Comparison of ENCODE assay signal across 25 cellular contexts in the genomic region with DNA sequence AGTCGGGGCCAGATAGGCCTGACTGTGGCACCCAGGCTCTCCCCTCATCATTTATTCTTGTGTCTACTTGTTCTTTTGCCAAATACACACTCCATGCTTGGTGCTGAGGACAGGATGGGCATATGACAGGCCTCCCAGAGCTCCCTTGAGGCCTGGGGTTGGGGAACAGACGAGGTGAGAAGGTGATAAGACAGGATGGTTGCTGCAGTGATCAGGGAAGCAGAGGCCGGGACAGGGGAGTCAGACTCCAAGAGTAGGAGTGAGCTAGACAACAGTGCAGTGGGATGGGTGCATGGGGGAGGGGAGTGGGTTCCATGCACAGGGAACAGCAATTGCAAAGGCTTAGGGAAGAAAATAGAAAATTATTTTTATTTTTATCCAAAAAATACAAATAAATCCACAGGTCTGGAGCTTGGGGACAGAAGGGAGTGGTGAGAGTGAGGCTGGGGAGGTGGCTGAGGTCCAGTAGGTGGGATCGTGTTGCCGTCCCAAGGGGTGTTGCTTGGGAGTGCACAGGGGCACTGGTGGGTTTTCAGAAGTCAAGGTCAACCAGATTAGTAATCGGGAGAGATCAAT. TPM values are rescaled to one million over a fixed set of nuclear protein-coding genes. Genes with fewer than 3 reads are reported as not detected.
DNase-seq lines count a peak whose midpoint lies in the region; ATAC-seq, FAIRE-seq and TF ChIP-seq lines count a peak whose summit lies in the region.
"Had no signal": no experiment of that assay in that cellular context is flagged by ENCODE, and none has a peak within 500 bp of the region (broad histone marks: within the 10 kb centered on the region; RNA-seq: fewer than 3 reads in every experiment).

No MANE protein-coding gene starts in this region.

- no peaks in the 10 kb centered on the region for H3K36me3 ChIP-seq in H1 (ENCODE audit: control insufficient read depth in 2 of 4, insufficient read depth in 4 of 4, low read length in 3 of 4)
- no peaks in the 10 kb centered on the region for H3K36me3 ChIP-seq in mucosa of descending colon (ENCODE audit: low read depth)
- H3K36me3 ChIP-seq in stomach: no peaks in the 10 kb centered on the region
- H3K36me3 ChIP-seq: thoracic aorta had no signal

- H3K79me1 ChIP-seq in H9 (ENCODE audit: insufficient read depth, low read depth, low read length, poor library complexity, severe bottlenecking): no peaks in the 10 kb centered on the region
- no peaks in the 10 kb centered on the region for H3K79me1 ChIP-seq in H1 (ENCODE audit: low read depth, low read length)

- no peak overlapping the region for H3K14ac ChIP-seq in H9 (ENCODE audit: insufficient read depth, low read length)
- no peak overlapping the region for H3K14ac ChIP-seq in H1 (ENCODE audit: insufficient read length)

- intact Hi-C loops in mucosa of descending colon (cut with DNase I, micrococcal nuclease) (no loop called here), stomach (cut with DNase I; ENCODE audit: low total_unique reads) (no loop called here)

- POLR2A ChIA-PET in H1 (lab: Charles Lee; ENCODE audit: partially characterized antibody): no interaction called here

- no peak overlapping the region for H4K5ac ChIP-seq in H9 (ENCODE audit: insufficient read length, low read depth, low read length)
- H4K5ac ChIP-seq in H1 (ENCODE audit: insufficient read length, low read depth, low read length): no peak overlapping the region

- H3K4me3 ChIP-seq in H1 (ENCODE audit: extremely low read depth in 1 of 4, insufficient read depth in 2 of 4, low read depth in 3 of 4, low read length in 4 of 4): no peak overlapping the region
- H3K4me3 ChIP-seq in mucosa of descending colon: no peak overlapping the region
- H3K4me3 ChIP-seq in stomach: no peak overlapping the region
- H3K4me3 ChIP-seq: GM23248, smooth muscle cell, thoracic aorta had no signal

- H2AK5ac ChIP-seq in H9 (ENCODE audit: insufficient read length, low read length) (no peak overlapping the region), H1 (ENCODE audit: low read depth, low read length) (no peak overlapping the region)

- H2AFZ ChIP-seq in H9 (ENCODE audit: low read length) (no peak overlapping the region), H1 (ENCODE audit: low read length) (no peak overlapping the region)
- H2AFZ ChIP-seq: GM23248 had no signal

- no peak overlapping the region for H2BK15ac ChIP-seq in H9 (ENCODE audit: low read depth, low read length)
- H2BK15ac ChIP-seq in H1 (ENCODE audit: low read length): no peak overlapping the region

- H2BK20ac ChIP-seq in H9 (ENCODE audit: low read depth, low read length, poor library complexity, severe bottlenecking): no peak overlapping the region
- H2BK20ac ChIP-seq in H1 (ENCODE audit: low read length): no peak overlapping the region

- H3K36me3 Mint-ChIP-seq in H9 (ENCODE audit: insufficient read depth in 1 of 3, low read depth in 3 of 3): no peaks in the 10 kb centered on the region
- no peaks in the 10 kb centered on the region for H3K36me3 Mint-ChIP-seq in stimulated activated effector memory CD8-positive, alpha-beta T cell treated with anti-CD3 and anti-CD28 coated beads, Interleukin-12 subunit alpha, Interleukin-12 subunit beta, amount 100 ng/mL, for 72 hours
- H3K36me3 Mint-ChIP-seq: activated naive CD4-positive, alpha-beta T cell treated with anti-CD3 and anti-CD28 coated beads, Interleukin-2, amount 50 U/mL, for 72 hours; IgD-negative memory B cell; memory B cell had no signal

- H3K4me1 Mint-ChIP-seq in H9: 0 out of 4 replicates have a peak, but pooled peaks cover 0 to 5% of the 10 kb centered on the region in 2 experiments
- no peaks in the 10 kb centered on the region for H3K4me1 Mint-ChIP-seq in stimulated activated effector memory CD8-positive, alpha-beta T cell treated with anti-CD3 and anti-CD28 coated beads, Interleukin-12 subunit alpha, Interleukin-12 subunit beta, amount 100 ng/mL, for 72 hours
- H3K4me1 Mint-ChIP-seq: memory B cell had no signal

- no peak overlapping the region for H4K91ac ChIP-seq in H9 (ENCODE audit: insufficient read length, low read depth, low read length)
- H4K91ac ChIP-seq in H1 (replicated peaks; ENCODE audit: insufficient read length, low read length): no peak overlapping the region

- no peak overlapping the region for H2BK5ac ChIP-seq in H9 (ENCODE audit: insufficient read length, low read length)
- H2BK5ac ChIP-seq in H1 (ENCODE audit: low read depth, low read length): no peak overlapping the region

- WGBS in H9 (ENCODE audit: extremely low coverage, insufficient read length, low lambda C conversion rate): no CpG with 5 or more reads among the region's 6 CpGs
- 94% methylated on average over 6 of the region's 6 CpGs; no CpG with 5 or more reads in 1 of the 2 experiments for WGBS in H1 (ENCODE audit: extremely low coverage in 1 of 2, insufficient coverage in 1 of 2, insufficient read length in 1 of 2, insufficient replicate concordance in 2 of 2, low coverage in 1 of 2, low lambda C conversion rate in 2 of 2, missing lambda C conversion rate in 1 of 2), 2 experiments
- 33 to 55% (median 46%) methylated on average over 6 of the region's 6 CpGs for WGBS in stomach, 5 donors

- H3K9me3 ChIP-seq in H9 (ENCODE audit: control insufficient read depth, low read depth, low read length) (no peaks in the 10 kb centered on the region), H1 (ENCODE audit: insufficient read depth in 2 of 2, low read depth in 1 of 2, low read length in 1 of 2) (no peaks in the 10 kb centered on the region), mucosa of descending colon (no peaks in the 10 kb centered on the region), stomach (no peaks in the 10 kb centered on the region)
- H3K9me3 ChIP-seq: thoracic aorta had no signal

- H3K4ac ChIP-seq in H9 (ENCODE audit: low read depth, low read length) (no peak overlapping the region), H1 (replicated peaks; ENCODE audit: insufficient read length, low read depth, low read length) (no peak overlapping the region)

- DNase-seq in H9 (peak; percentile 13), H1 (ENCODE audit: low read depth in 1 of 2, low spot score in 2 of 2) (no peak), mucosa of descending colon (peak in 2 of 3 donors; percentile 52 to 53), stomach (no peak), NCI-H2227 treated with DMSO at 0.1 percent for 48 hours (lab: John Stamatoyannopoulos, UW) (no peak)
- DNase-seq in stimulated activated effector memory CD8-positive, alpha-beta T cell treated with anti-CD3 and anti-CD28 coated beads, Interleukin-12 subunit alpha, Interleukin-12 subunit beta, amount 100 ng/mL, for 72 hours (ENCODE audit: low spot score in 2 of 2): no peak
- DNase-seq: activated CD4-positive, alpha-beta T cell treated with anti-CD3 and anti-CD28 coated beads for 48 hours; effector memory CD4-positive, alpha-beta T cell; foreskin melanocyte; GM23248; NCI-H2081; NCI-H524; stimulated activated CD4-positive, alpha-beta T cell treated with anti-CD3 and anti-CD28 coated beads, Interleukin-2, amount 100 ng/mL, for 48 hours had no signal

- CTCF ChIA-PET in H1 (lab: Charles Lee; ENCODE audit: partially characterized antibody): interaction anchor here (0.7 to 10.3 kb wide), 33 partner anchors 9 to 731 kb away, joined by 3 to 144 read pairs (median 6); partner anchors contain the start of genes COL27A1 and KIF12

- H3K9ac ChIP-seq in H9 (ENCODE audit: extremely low read depth, insufficient read length, low read length) (no peak overlapping the region), H1 (replicated peaks in 1 of 4; ENCODE audit: extremely low read depth in 1 of 4, low read depth in 3 of 4, low read length in 3 of 4) (no peak overlapping the region)
- H3K9ac ChIP-seq: GM23248 had no signal

- no peaks in the 10 kb centered on the region for H3K23me2 ChIP-seq in H9 (ENCODE audit: insufficient read length, low read depth, low read length, poor library complexity, severe bottlenecking)
- H3K23me2 ChIP-seq in H1 (ENCODE audit: low read depth, low read length): no peaks in the 10 kb centered on the region

- H3K4me2 ChIP-seq in H9 (ENCODE audit: insufficient read depth, insufficient read length, low read length) (no peak overlapping the region), H1 (ENCODE audit: insufficient read depth in 1 of 2, low read depth in 2 of 2, low read length in 2 of 2) (no peak overlapping the region)
- H3K4me2 ChIP-seq: smooth muscle cell had no signal

- no peak overlapping the region for H3K4me3 Mint-ChIP-seq in H9
- no peak overlapping the region for H3K4me3 Mint-ChIP-seq in stimulated activated effector memory CD8-positive, alpha-beta T cell treated with anti-CD3 and anti-CD28 coated beads, Interleukin-12 subunit alpha, Interleukin-12 subunit beta, amount 100 ng/mL, for 72 hours
- H3K4me3 Mint-ChIP-seq: activated T-helper 1 cell treated with anti-CD3 and anti-CD28 coated beads, Interleukin-12 subunit alpha, Interleukin-12 subunit beta, Interleukin-2, Interleukin-4 antibody, amounts not matched to agents 30 ng/mL and 10 ng/mL and 1 ng/mL, durations not matched to agents 14 hours and 24 hours and 36 hours; memory B cell; neural crest cell; T-helper 1 cell treated with Interleukin-12 subunit alpha and Interleukin-12 subunit beta and Interleukin-4 antibody, amounts not matched to agents 30 μg/mL and 1 μg/mL, for 36 hours had no signal

- no peak for TF ChIP-seq RAD21 in H1 (IDR thresholded peaks at IDR 0.05 in 1 of 2, conservative IDR thresholded peaks at IDR 0.05 in 1 of 2; ENCODE audit: low read depth in 2 of 2, low read length in 2 of 2)

- H3K27me3 ChIP-seq in H9 (ENCODE audit: insufficient read depth, low read length): no peaks in the 10 kb centered on the region
- H3K27me3 ChIP-seq in H1 (replicated peaks in 1 of 4; ENCODE audit: control insufficient read depth in 3 of 4, extremely low read depth in 1 of 4, insufficient read depth in 3 of 4, low read length in 3 of 4): peaks cover 0 to 3% (median under 1%) of the 10 kb centered on the region in 4 experiments; a peak in 3 of 7 replicates
- peaks cover 0 to 7% (median 0%) of the 10 kb centered on the region in 3 donors for H3K27me3 ChIP-seq in stomach

- H3K27me3 Mint-ChIP-seq in H9 (ENCODE audit: low read depth): peaks cover 31% of the 10 kb centered on the region

- H2BK12ac ChIP-seq in H9 (ENCODE audit: insufficient read length, low read depth, low read length) (no peak overlapping the region), H1 (ENCODE audit: low read depth, low read length) (peak overlapping the region; percentile 69; the same call in 1 of the 2 replicates)

- H4K8ac ChIP-seq in H9 (replicated peaks; ENCODE audit: insufficient read length, low read depth, low read length) (no peak overlapping the region), H1 (ENCODE audit: extremely low read depth, insufficient read depth, low read length) (no peak overlapping the region)

- H3T11ph ChIP-seq in H9 (ENCODE audit: low read length): no peak overlapping the region

- H3K27ac ChIP-seq in H9 (ENCODE audit: insufficient read length, low read depth, low read length): no peak overlapping the region
- H3K27ac ChIP-seq in H1 (ENCODE audit: low read depth, low read length): no peak overlapping the region
- peak overlapping the region; percentile 70 to 80 (median 74) for H3K27ac ChIP-seq in stomach
- H3K27ac ChIP-seq: GM23248, thoracic aorta had no signal

- TF ChIP-seq POLR2A in H1 (IDR thresholded peaks at IDR 0.05; ENCODE audit: control extremely low read depth in 1 of 2, low read depth in 2 of 2, low read length in 2 of 2) (no peak), stomach (IDR thresholded peaks at IDR 0.05) (no peak)

- H4K20me1 ChIP-seq in H9 (ENCODE audit: control insufficient read depth, insufficient read depth, insufficient read length) (no peaks in the 10 kb centered on the region), H1 (replicated peaks in 1 of 2; ENCODE audit: control insufficient read depth in 1 of 2, insufficient read depth in 2 of 2, low read length in 2 of 2) (peaks cover 0 to 1% of the 10 kb centered on the region in 2 experiments)

- H3K27ac Mint-ChIP-seq in H9: no peak overlapping the region
- H3K27ac Mint-ChIP-seq in stimulated activated effector memory CD8-positive, alpha-beta T cell treated with anti-CD3 and anti-CD28 coated beads, Interleukin-12 subunit alpha, Interleukin-12 subunit beta, amount 100 ng/mL, for 72 hours: no peak overlapping the region
- H3K27ac Mint-ChIP-seq: activated T-helper 1 cell treated with anti-CD3 and anti-CD28 coated beads, Interleukin-12 subunit alpha, Interleukin-12 subunit beta, Interleukin-2, Interleukin-4 antibody, amounts not matched to agents 30 ng/mL and 10 ng/mL and 1 ng/mL, durations not matched to agents 14 hours and 24 hours and 36 hours; IgD-negative memory B cell; memory B cell; T-helper 1 cell treated with Interleukin-12 subunit alpha and Interleukin-12 subunit beta and Interleukin-4 antibody, amounts not matched to agents 30 μg/mL and 1 μg/mL, for 36 hours had no signal

- no peak for TF ChIP-seq EP300 in H1 (IDR thresholded peaks at IDR 0.05; ENCODE audit: borderline replicate concordance in 1 of 2, low read depth in 2 of 2, low read length in 2 of 2)
- TF ChIP-seq EP300 in stomach (IDR thresholded peaks at IDR 0.05): no peak

- ATAC-seq in mucosa of descending colon (peak; percentile 15), HG03439 (IDR thresholded peaks at IDR 0.05; ENCODE audit: unreplicated experiment) (no peak)
- ATAC-seq in stimulated activated effector memory CD8-positive, alpha-beta T cell treated with anti-CD3 and anti-CD28 coated beads, Interleukin-12 subunit alpha, Interleukin-12 subunit beta, amount 100 ng/mL, for 72 hours: no peak

- H3K4me1 ChIP-seq in H9 (ENCODE audit: insufficient read depth, low read length): no peaks in the 10 kb centered on the region
- H3K4me1 ChIP-seq in H1 (replicated peaks in 1 of 4; ENCODE audit: control insufficient read depth in 3 of 4, insufficient read depth in 4 of 4, low read length in 3 of 4): peaks cover 0 to 6% (median 3%) of the 10 kb centered on the region in 4 experiments; a peak in 4 of 7 replicates
- peaks cover 14% of the 10 kb centered on the region for H3K4me1 ChIP-seq in mucosa of descending colon (ENCODE audit: low read depth)
- peaks cover 39 to 60% (median 49%) of the 10 kb centered on the region in 4 donors for H3K4me1 ChIP-seq in stomach

- no peak overlapping the region for H3K56ac ChIP-seq in H9 (ENCODE audit: insufficient read length, low read depth, low read length)
- no peak overlapping the region for H3K56ac ChIP-seq in H1 (replicated peaks; ENCODE audit: insufficient read length, low read depth, low read length)

- TF ChIP-seq CTCF in H9 (conservative IDR thresholded peaks at IDR 0.05) (no peak), H1 (IDR thresholded peaks at IDR 0.05; ENCODE audit: control extremely low read depth in 1 of 3, insufficient read depth in 1 of 3, low read depth in 1 of 3, low read length in 3 of 3) (no peak), mucosa of descending colon (IDR thresholded peaks at IDR 0.05) (no peak), stomach (IDR thresholded peaks at IDR 0.05) (no peak)

- FAIRE-seq in H1 (lab: Jason Lieb, UNC): no peak
- FAIRE-seq: keratinocyte had no signal

- H3K79me2 ChIP-seq in H9 (ENCODE audit: insufficient read depth, low read length): no peaks in the 10 kb centered on the region
- H3K79me2 ChIP-seq in H1 (ENCODE audit: control insufficient read depth in 1 of 2, insufficient read depth in 2 of 2, low read length in 2 of 2): no peaks in the 10 kb centered on the region

- H2BK120ac ChIP-seq in H9 (ENCODE audit: low read depth, low read length, poor library complexity, severe bottlenecking) (no peak overlapping the region), H1 (replicated peaks; ENCODE audit: low read depth, low read length) (no peak overlapping the region)

- no peak overlapping the region for H3K18ac ChIP-seq in H9 (ENCODE audit: insufficient read length, low read depth, low read length)
- no peak overlapping the region for H3K18ac ChIP-seq in H1 (ENCODE audit: extremely low read depth, low read length)

- H3K9me3 Mint-ChIP-seq in H9: no peaks in the 10 kb centered on the region
- no peaks in the 10 kb centered on the region for H3K9me3 Mint-ChIP-seq in stimulated activated effector memory CD8-positive, alpha-beta T cell treated with anti-CD3 and anti-CD28 coated beads, Interleukin-12 subunit alpha, Interleukin-12 subunit beta, amount 100 ng/mL, for 72 hours
- H3K9me3 Mint-ChIP-seq: activated naive CD4-positive, alpha-beta T cell treated with anti-CD3 and anti-CD28 coated beads, Interleukin-2, amount 50 U/mL, for 72 hours; activated T-helper 1 cell treated with anti-CD3 and anti-CD28 coated beads, Interleukin-12 subunit alpha, Interleukin-12 subunit beta, Interleukin-2, Interleukin-4 antibody, amounts not matched to agents 30 ng/mL and 10 ng/mL and 1 ng/mL, durations not matched to agents 14 hours and 24 hours and 36 hours; IgD-negative memory B cell; memory B cell; neural crest cell; T-helper 1 cell treated with Interleukin-12 subunit alpha and Interleukin-12 subunit beta and Interleukin-4 antibody, amounts not matched to agents 30 μg/mL and 1 μg/mL, for 36 hours had no signal

- no peak overlapping the region for H3K23ac ChIP-seq in H9 (ENCODE audit: insufficient read length, low read depth, low read length)
- no peak overlapping the region for H3K23ac ChIP-seq in H1 (ENCODE audit: insufficient read length)

RNA-seq across cellular contexts. Expression of gene AMBP, which starts 3.4 kb away (rescaled TPM):
- 0.20 and 0.81 TPM in 2 replicates for total RNA-seq in H9 (2021)
- total RNA-seq in H1 (2021; fragmentation: NEBNext Ultra II Directional; extraction: Animal tissue kit (Norgen Biotek cat#: 25700)): 3.0 and 3.1 TPM in 2 replicates
- 4.0 and 4.9 TPM in 2 replicates for polyA plus RNA-seq in H1 (2011; rRNA removed)
- 6.0 TPM for polyA plus RNA-seq in H1 (2011; cell fraction: cytosol; rRNA removed)
- 6.0 TPM for polyA plus RNA-seq in H1 (2011; cell fraction: nucleus; rRNA removed)
- polyA plus RNA-seq in H1 (2012, experiment 1 of 2): 3.3 to 5.6 TPM (median 4.6 TPM) in 4 replicates
- 5.3 TPM for polyA plus RNA-seq in H1 (2012, experiment 2 of 2)
- 6.0 TPM for polyA plus RNA-seq in H1 (2013, experiment 1 of 2)
- 6.6 TPM for polyA plus RNA-seq in H1 (2013, experiment 2 of 2)
- polyA minus RNA-seq in H1 (2011; rRNA and poly(A)+ RNA removed): 1.9 and 3.4 TPM in 2 replicates
- polyA minus RNA-seq in H1 (2011; cell fraction: cytosol; rRNA and poly(A)+ RNA removed): 2.7 TPM
- polyA minus RNA-seq in H1 (2011; cell fraction: nucleus; rRNA and poly(A)+ RNA removed): 2.3 TPM
- total RNA-seq in mucosa of descending colon: under 1 TPM in 2 of 3 donors, not detected in 1; 0.63 to 0.81 TPM
- 1 to 10 TPM in 2 of 5 donors, under 1 TPM in 1, not detected in 2; 0.89 to 3.3 (median 2.3) TPM for total RNA-seq in stomach
- 1 to 10 TPM; 1.4 to 2.9 (median 2.6) TPM for polyA plus RNA-seq in stomach
- total RNA-seq: activated naive CD4-positive, alpha-beta T cell treated with anti-CD3 and anti-CD28 coated beads, Interleukin-2, amount 50 U/mL, for 72 hours; activated T-helper 1 cell treated with anti-CD3 and anti-CD28 coated beads, Interleukin-12 subunit alpha, Interleukin-12 subunit beta, Interleukin-2, Interleukin-4 antibody, amounts not matched to agents 30 ng/mL and 10 ng/mL and 1 ng/mL, durations not matched to agents 14 hours and 24 hours and 36 hours; chondrocyte; GM23248; pulmonary artery endothelial cell; smooth muscle cell; thoracic aorta had no signal
- polyA plus RNA-seq: GM23248, IgD-negative memory B cell, keratinocyte had no signal

RNA-seq across cellular contexts. Expression of gene KIF12, which starts 17.6 kb away (rescaled TPM):
- 1.8 and 3.3 TPM in 2 replicates for total RNA-seq in H9 (2021)
- total RNA-seq in H1 (2021; fragmentation: NEBNext Ultra II Directional; extraction: Animal tissue kit (Norgen Biotek cat#: 25700)): 3.4 and 3.9 TPM in 2 replicates
- 2.9 and 5.2 TPM in 2 replicates for polyA plus RNA-seq in H1 (2011; rRNA removed)
- 3.7 TPM for polyA plus RNA-seq in H1 (2011; cell fraction: cytosol; rRNA removed)
- 33.3 TPM for polyA plus RNA-seq in H1 (2011; cell fraction: nucleus; rRNA removed)
- polyA plus RNA-seq in H1 (2012, experiment 1 of 2): 2.9 to 3.5 TPM (median 3.4 TPM) in 4 replicates
- polyA plus RNA-seq in H1 (2012, experiment 2 of 2): 2.0 TPM
- 2.1 TPM for polyA plus RNA-seq in H1 (2013, experiment 1 of 2)
- polyA plus RNA-seq in H1 (2013, experiment 2 of 2): 1.1 TPM
- polyA minus RNA-seq in H1 (2011; rRNA and poly(A)+ RNA removed): 3.6 and 4.0 TPM in 2 replicates
- polyA minus RNA-seq in H1 (2011; cell fraction: cytosol; rRNA and poly(A)+ RNA removed): 1.9 TPM
- polyA minus RNA-seq in H1 (2011; cell fraction: nucleus; rRNA and poly(A)+ RNA removed): 3.6 TPM
- total RNA-seq in mucosa of descending colon: 10 to 100 TPM; 12.3 to 36.9 (median 13.6) TPM
- 10 to 100 TPM in 4 of 5 donors, 1 to 10 TPM in 1; 3.9 to 79.4 (median 18.7) TPM for total RNA-seq in stomach
- 10 to 100 TPM in 2 of 3 donors, 1 to 10 TPM in 1; 4.1 to 20.0 (median 13.9) TPM for polyA plus RNA-seq in stomach
- total RNA-seq: activated naive CD4-positive, alpha-beta T cell treated with anti-CD3 and anti-CD28 coated beads, Interleukin-2, amount 50 U/mL, for 72 hours; activated T-helper 1 cell treated with anti-CD3 and anti-CD28 coated beads, Interleukin-12 subunit alpha, Interleukin-12 subunit beta, Interleukin-2, Interleukin-4 antibody, amounts not matched to agents 30 ng/mL and 10 ng/mL and 1 ng/mL, durations not matched to agents 14 hours and 24 hours and 36 hours; GM23248; neural crest cell; smooth muscle cell; thoracic aorta had no signal
- polyA plus RNA-seq: GM23248, IgD-negative memory B cell, smooth muscle cell had no signal

Comparison
In these comparisons a context has a peak if more than half of its experiments do, and no peak if none do; other contexts are left out.
1. DNase-seq: peak in H9 (single experiment) and mucosa of descending colon (2 of 3); none in H1 (0 of 2), stomach (single experiment), stimulated activated effector memory CD8-positive, alpha-beta T cell treated with anti-CD3 and anti-CD28 coated beads, Interleukin-12 subunit alpha, Interleukin-12 subunit beta, amount 100 ng/mL, for 72 hours (0 of 2) and NCI-H2227 treated with DMSO at 0.1 percent for 48 hours (single experiment).
2. H3K27ac ChIP-seq: peak in stomach (5 of 5); none in H9 (single experiment) and H1 (single experiment).